Comparison of ENCODE assay signal across 8 cellular contexts in genomic region chr9:109780453-109781033, GRCh38. TPM values are rescaled to one million over a fixed set of nuclear protein-coding genes. Genes with fewer than 3 reads are reported as not detected.
DNase-seq lines count a peak whose midpoint lies in the region; ATAC-seq, FAIRE-seq and TF ChIP-seq lines count a peak whose summit lies in the region.

No MANE protein-coding gene starts in this region.

- peak; percentile 47 for DNase-seq in H54 (ENCODE audit: insufficient read length, low spot score)
- peak; percentile 17 for DNase-seq in WTC11 (ENCODE audit: low spot score)
- no peak for DNase-seq in left ventricle myocardium superior
- no peak for DNase-seq in gastrocnemius medialis
- no peak for DNase-seq in activated CD8-positive, alpha-beta memory T cell treated with anti-CD3 and anti-CD28 coated beads, Interleukin-2, amount 10 ng/mL, durations not matched to agents 7 days and 5 days
- DNase-seq in AML-193 (lab: John Stamatoyannopoulos, UW): no peak
- DNase-seq in erythroblast (lab: John Stamatoyannopoulos, UW): no peak

- ATAC-seq in WTC11 (peak; percentile 4; the same call in 1 of the 2 replicates), left ventricle myocardium superior (peak; percentile 60), gastrocnemius medialis (peak in 1 of 2 donors; percentile 40), HG02571 (IDR thresholded peaks at IDR 0.05; ENCODE audit: unreplicated experiment) (no peak)
- ATAC-seq in activated CD8-positive, alpha-beta memory T cell treated with anti-CD3 and anti-CD28 coated beads, Interleukin-2, amount 10 ng/mL, durations not matched to agents 7 days and 5 days: no peak

- in situ Hi-C loops in gastrocnemius medialis (cut with MboI; ENCODE audit: low sequenced_read_pairs in 4 of 4): no loop called here

- H3K27me3 Mint-ChIP-seq in WTC11 (ENCODE audit: low read depth): peaks cover 45% of the 10 kb centered on the region
- H3K27me3 Mint-ChIP-seq in activated CD8-positive, alpha-beta memory T cell treated with anti-CD3 and anti-CD28 coated beads, Interleukin-2, amount 10 ng/mL, durations not matched to agents 7 days and 5 days: peaks cover 33% of the 10 kb centered on the region

- CTCF ChIA-PET in WTC11 (lab: Charles Lee): interaction anchor here (1.0 to 1.1 kb wide), 2 partner anchors 37 kb away, joined by 3 to 4 read pairs; no protein-coding TSS in a partner anchor
- CTCF ChIA-PET in activated CD8-positive, alpha-beta memory T cell treated with anti-CD3 and anti-CD28 coated beads, Interleukin-2, amount 10 ng/mL, durations not matched to agents 7 days and 5 days (lab: Charles Lee): no interaction called here

- peaks cover 12% of the 10 kb centered on the region for H3K4me1 Mint-ChIP-seq in WTC11
- no peaks in the 10 kb centered on the region for H3K4me1 Mint-ChIP-seq in activated CD8-positive, alpha-beta memory T cell treated with anti-CD3 and anti-CD28 coated beads, Interleukin-2, amount 10 ng/mL, durations not matched to agents 7 days and 5 days

- no peaks in the 10 kb centered on the region for H3K9me3 Mint-ChIP-seq in WTC11
- no peaks in the 10 kb centered on the region for H3K9me3 Mint-ChIP-seq in activated CD8-positive, alpha-beta memory T cell treated with anti-CD3 and anti-CD28 coated beads, Interleukin-2, amount 10 ng/mL, durations not matched to agents 7 days and 5 days (ENCODE audit: low read depth)

- H3K9me3 ChIP-seq in gastrocnemius medialis: no peaks in the 10 kb centered on the region

- TF ChIP-seq CTCF in WTC11 (IDR thresholded peaks at IDR 0.05): no peak
- TF ChIP-seq CTCF in gastrocnemius medialis (IDR thresholded peaks at IDR 0.05 in 4 of 5, conservative IDR thresholded peaks at IDR 0.05 in 1 of 5): no peak

- H3K36me3 ChIP-seq in gastrocnemius medialis: no peaks in the 10 kb centered on the region

- POLR2A ChIA-PET in WTC11 (lab: Charles Lee): no interaction called here

- intact Hi-C loops in left ventricle myocardium superior (cut with micrococcal nuclease): no loop called here
- intact Hi-C loops in gastrocnemius medialis (cut with DNase I; ENCODE audit: low total_unique reads): no loop called here

- TF ChIP-seq POLR2A in H54 (IDR thresholded peaks at IDR 0.05; ENCODE audit: low read depth, low read length) (0 out of 2 replicates have a peak, but pooled peaks have one; percentile 23), gastrocnemius medialis (IDR thresholded peaks at IDR 0.05) (no peak), erythroblast (IDR thresholded peaks at IDR 0.05; ENCODE audit: low read length) (no peak)

- FAIRE-seq in H54 (lab: Jason Lieb, UNC): no peak

- peak overlapping the region; percentile 58 to 64 (median 58) for H3K4me3 ChIP-seq in gastrocnemius medialis

- peak overlapping the region; percentile 84 for H3K4me3 Mint-ChIP-seq in WTC11
- H3K4me3 Mint-ChIP-seq in activated CD8-positive, alpha-beta memory T cell treated with anti-CD3 and anti-CD28 coated beads, Interleukin-2, amount 10 ng/mL, durations not matched to agents 7 days and 5 days: no peak overlapping the region

- no peaks in the 10 kb centered on the region for H3K36me3 Mint-ChIP-seq in WTC11
- no peaks in the 10 kb centered on the region for H3K36me3 Mint-ChIP-seq in activated CD8-positive, alpha-beta memory T cell treated with anti-CD3 and anti-CD28 coated beads, Interleukin-2, amount 10 ng/mL, durations not matched to agents 7 days and 5 days

- peaks cover 0 to 4% (median 2%) of the 10 kb centered on the region in 3 donors for H3K27me3 ChIP-seq in gastrocnemius medialis

- no peak overlapping the region for H3K27ac Mint-ChIP-seq in WTC11
- H3K27ac Mint-ChIP-seq in activated CD8-positive, alpha-beta memory T cell treated with anti-CD3 and anti-CD28 coated beads, Interleukin-2, amount 10 ng/mL, durations not matched to agents 7 days and 5 days: no peak overlapping the region

- peak overlapping the region; percentile 23 to 66 (median 48) for H3K27ac ChIP-seq in gastrocnemius medialis

- peaks cover 6 to 8% of the 10 kb centered on the region in 2 donors for H3K4me1 ChIP-seq in gastrocnemius medialis

TF ChIP-seq in WTC11, 78 proteins besides CTCF, POLR2A, EP300 and RAD21:
- TF ChIP-seq, protein P1, sequence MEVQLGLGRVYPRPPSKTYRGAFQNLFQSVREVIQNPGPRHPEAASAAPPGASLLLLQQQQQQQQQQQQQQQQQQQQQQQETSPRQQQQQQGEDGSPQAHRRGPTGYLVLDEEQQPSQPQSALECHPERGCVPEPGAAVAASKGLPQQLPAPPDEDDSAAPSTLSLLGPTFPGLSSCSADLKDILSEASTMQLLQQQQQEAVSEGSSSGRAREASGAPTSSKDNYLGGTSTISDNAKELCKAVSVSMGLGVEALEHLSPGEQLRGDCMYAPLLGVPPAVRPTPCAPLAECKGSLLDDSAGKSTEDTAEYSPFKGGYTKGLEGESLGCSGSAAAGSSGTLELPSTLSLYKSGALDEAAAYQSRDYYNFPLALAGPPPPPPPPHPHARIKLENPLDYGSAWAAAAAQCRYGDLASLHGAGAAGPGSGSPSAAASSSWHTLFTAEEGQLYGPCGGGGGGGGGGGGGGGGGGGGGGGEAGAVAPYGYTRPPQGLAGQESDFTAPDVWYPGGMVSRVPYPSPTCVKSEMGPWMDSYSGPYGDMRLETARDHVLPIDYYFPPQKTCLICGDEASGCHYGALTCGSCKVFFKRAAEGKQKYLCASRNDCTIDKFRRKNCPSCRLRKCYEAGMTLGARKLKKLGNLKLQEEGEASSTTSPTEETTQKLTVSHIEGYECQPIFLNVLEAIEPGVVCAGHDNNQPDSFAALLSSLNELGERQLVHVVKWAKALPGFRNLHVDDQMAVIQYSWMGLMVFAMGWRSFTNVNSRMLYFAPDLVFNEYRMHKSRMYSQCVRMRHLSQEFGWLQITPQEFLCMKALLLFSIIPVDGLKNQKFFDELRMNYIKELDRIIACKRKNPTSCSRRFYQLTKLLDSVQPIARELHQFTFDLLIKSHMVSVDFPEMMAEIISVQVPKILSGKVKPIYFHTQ (CRISPR knock-in tag; IDR thresholded peaks at IDR 0.05): no peak
- TF ChIP-seq TCF7 (CRISPR knock-in tag; IDR thresholded peaks at IDR 0.05; ENCODE audit: low read depth): no peak
- TF ChIP-seq HMGXB4 (CRISPR knock-in tag; IDR thresholded peaks at IDR 0.05): no peak
- no peak for TF ChIP-seq NFATC4 (CRISPR knock-in tag; IDR thresholded peaks at IDR 0.05)
- no peak for TF ChIP-seq ETV6 (CRISPR knock-in tag; IDR thresholded peaks at IDR 0.05)

RNA-seq across cellular contexts. Expression of gene PALM2AKAP2, which starts 0.5 kb away (rescaled TPM):
- total RNA-seq in WTC11 (2021): 7.0 to 7.3 TPM (median 7.2 TPM) in 3 replicates
- total RNA-seq in left ventricle myocardium superior: 76.1 TPM
- total RNA-seq in gastrocnemius medialis: 1 to 10 TPM in 2 of 4 donors, under 1 TPM in 2; 0.15 to 1.4 (median 1.0) TPM
- not detected for total RNA-seq in activated CD8-positive, alpha-beta memory T cell treated with anti-CD3 and anti-CD28 coated beads, Interleukin-2, amount 10 ng/mL, durations not matched to agents 7 days and 5 days

Comparison
In these comparisons a context has a peak if more than half of its experiments do, and no peak if none do; other contexts are left out.
1. DNase-seq: peak in H54 (single experiment) and WTC11 (single experiment); none in left ventricle myocardium superior (single experiment), gastrocnemius medialis (0 of 2), activated CD8-positive, alpha-beta memory T cell treated with anti-CD3 and anti-CD28 coated beads, Interleukin-2, amount 10 ng/mL, durations not matched to agents 7 days and 5 days (single experiment), AML-193 (0 of 2) and erythroblast (0 of 2).
2. ATAC-seq: peak in WTC11 (single experiment) and left ventricle myocardium superior (single experiment); none in activated CD8-positive, alpha-beta memory T cell treated with anti-CD3 and anti-CD28 coated beads, Interleukin-2, amount 10 ng/mL, durations not matched to agents 7 days and 5 days (single experiment) and HG02571 (single experiment).